Comparison of ENCODE assay signal across 8 cellular contexts in genomic region chr7:120941064-120941463, GRCh38. TPM values are rescaled to one million over a fixed set of nuclear protein-coding genes. Genes with fewer than 3 reads are reported as not detected.
DNase-seq lines count a peak whose midpoint lies in the region; ATAC-seq, FAIRE-seq and TF ChIP-seq lines count a peak whose summit lies in the region.

No MANE protein-coding gene starts in this region.

- no peaks in the 10 kb centered on the region for H3K79me2 ChIP-seq in GM12878 (ENCODE audit: control insufficient read depth, insufficient read depth, low read length)

- H3K4me3 ChIP-seq in GM12878 (no peak overlapping the region), prostate gland (no peak overlapping the region)

- TF ChIP-seq POLR2A in GM12878 (IDR thresholded peaks at IDR 0.05; ENCODE audit: low read depth, low read length) (no peak), prostate gland (IDR thresholded peaks at IDR 0.05) (no peak)

- FAIRE-seq in GM12878 (lab: Jason Lieb, UNC), result peak; percentile 81

- DNase-seq in GM12878 (ENCODE audit: low read depth, low spot score) (no peak), prostate gland (ENCODE audit: low spot score) (no peak), NCI-H510A (lab: John Stamatoyannopoulos, UW) (no peak), NCI-H510A treated with DMSO at 0.1 percent for 48 hours (lab: John Stamatoyannopoulos, UW) (no peak)

- WGBS in GM12878 (ENCODE audit: insufficient coverage, insufficient replicate concordance, low lambda C conversion rate, missing lambda C conversion rate), result 47% methylated on average over 1 of the region's 1 CpG
- WGBS in prostate gland, result 26% methylated on average over 1 of the region's 1 CpG

- H3K9me3 ChIP-seq in GM12878 (replicated peaks; ENCODE audit: control insufficient read depth, insufficient read depth, low read length) (no peaks in the 10 kb centered on the region), prostate gland (no peaks in the 10 kb centered on the region)

- H3K9ac ChIP-seq in GM12878 (ENCODE audit: control insufficient read depth, insufficient read depth, low read length), result no peak overlapping the region

- POLR2A ChIA-PET in GM12878 (lab: Charles Lee), result interaction anchor here (1.2 to 1.3 kb wide), 2 partner anchors 13 to 138 kb away, joined by 3 read pairs; no protein-coding TSS in a partner anchor

- no peak overlapping the region for H3K4me2 ChIP-seq in GM12878 (ENCODE audit: control insufficient read depth, insufficient read depth)

- no peak for TF ChIP-seq EP300 in GM12878 (IDR thresholded peaks at IDR 0.05; ENCODE audit: borderline replicate concordance in 1 of 2, control insufficient read depth in 1 of 2, low read depth in 2 of 2, low read length in 2 of 2)

- SMC1A ChIA-PET in GM12878 (lab: Charles Lee; ENCODE audit: uncharacterized antibody, unreplicated experiment), result interaction anchor here (0.6 to 4.5 kb wide), 13 partner anchors 9 to 241 kb away, joined by 3 to 45 read pairs (median 4); no protein-coding TSS in a partner anchor

- no peaks in the 10 kb centered on the region for H3K27me3 ChIP-seq in GM12878 (replicated peaks in 1 of 2; ENCODE audit: control insufficient read depth in 2 of 2, insufficient read depth in 2 of 2, low read length in 1 of 2)
- no peaks in the 10 kb centered on the region for H3K27me3 ChIP-seq in prostate gland (replicated peaks; ENCODE audit: insufficient read depth)

- H4K20me1 ChIP-seq in GM12878 (ENCODE audit: control insufficient read depth, insufficient read depth), result no peaks in the 10 kb centered on the region

- no TSS peak for BruUV-seq in GM12878 (replicated peaks; lab: Mats Ljungman, UMichigan)

- intact Hi-C loops in GM12878 (cut with micrococcal nuclease; ENCODE audit: unreplicated experiment), result loop anchor here (1.0 kb wide), 2 partner anchors 135 to 149 kb away; no protein-coding TSS in a partner anchor
- intact Hi-C loops in prostate gland (cut with DNase I), result loop anchor here (2.0 kb wide), 1 partner anchor 136 kb away; no protein-coding TSS in a partner anchor

- H3K36me3 ChIP-seq in GM12878 (ENCODE audit: control insufficient read depth in 2 of 2, insufficient read depth in 2 of 2, low read length in 1 of 2), result no peaks in the 10 kb centered on the region
- no peaks in the 10 kb centered on the region for H3K36me3 ChIP-seq in prostate gland

- RAD21 ChIA-PET in GM12878 (lab: Charles Lee; ENCODE audit: unreplicated experiment), result interaction anchor here (0.7 to 1.4 kb wide), 11 partner anchors 10 to 155 kb away, joined by 3 to 10 read pairs (median 3); partner anchors contain the start of gene ING3

- TF ChIP-seq RAD21 in GM12878 (IDR thresholded peaks at IDR 0.05; ENCODE audit: insufficient read depth, low read depth, low read length), result peak; percentile 48

- CTCF ChIA-PET in GM12878 (lab: Yijun Ruan, JAX), result interaction anchor here (0.8 to 5.2 kb wide), 21 partner anchors 9 to 211 kb away, joined by 3 to 78 read pairs (median 5); partner anchors contain the start of genes ING3 and TSPAN12

- H2AFZ ChIP-seq in GM12878 (ENCODE audit: control insufficient read depth, low read depth, low read length), result no peak overlapping the region; the same call in 1 of the 2 replicates

- no peak overlapping the region for H3K27ac ChIP-seq in GM12878 (ENCODE audit: control insufficient read depth, insufficient read depth)
- no peak overlapping the region for H3K27ac ChIP-seq in prostate gland

- peak; percentile 80 for ATAC-seq in GM18511 (IDR thresholded peaks at IDR 0.05; ENCODE audit: unreplicated experiment)
- ATAC-seq in HG03378 (IDR thresholded peaks at IDR 0.05; ENCODE audit: unreplicated experiment), result peak; percentile 72
- ATAC-seq in GM12878, result peak; percentile 84
- no peak for ATAC-seq in HG03442 (IDR thresholded peaks at IDR 0.05; ENCODE audit: unreplicated experiment)
- no peak for ATAC-seq in HG02642 (IDR thresholded peaks at IDR 0.05; ENCODE audit: poor library complexity, unreplicated experiment)

- in situ Hi-C loops in GM12878 (cut with MboI), result no loop called here

- TF ChIP-seq CTCF in GM12878 (IDR thresholded peaks at IDR 0.05 in 2 of 3, conservative IDR thresholded peaks at IDR 0.05 in 1 of 3; ENCODE audit: control insufficient read depth in 2 of 3, extremely low read depth in 1 of 3, insufficient read depth in 1 of 3, low read depth in 3 of 3, low read length in 3 of 3) (peak in 2 of 3 experiments; percentile 23 to 50; a peak in 2 of 6 replicates), prostate gland (IDR thresholded peaks at IDR 0.05) (peak in 3 of 4 experiments; percentile 24 to 57 (median 47))

- H3K4me1 ChIP-seq in GM12878 (ENCODE audit: control insufficient read depth, insufficient read depth, low read length) (no peaks in the 10 kb centered on the region), prostate gland (replicated peaks) (no peaks in the 10 kb centered on the region)

TF ChIP-seq in GM12878, 131 proteins besides CTCF, POLR2A, EP300 and RAD21:
- peak; percentile 47; the same call in 1 of the 2 replicates for TF ChIP-seq SMC3 (IDR thresholded peaks at IDR 0.05; ENCODE audit: borderline replicate concordance, low read length)
- TF ChIP-seq PKNOX1 (IDR thresholded peaks at IDR 0.05), result 0 out of 2 replicates have a peak, but pooled peaks have one; percentile 11
- TF ChIP-seq RCOR1 (conservative IDR thresholded peaks at IDR 0.05; ENCODE audit: low read depth, low read length), result no peak

RNA-seq across cellular contexts. Expression of gene ING3, which starts 9.5 kb away (rescaled TPM):
- total RNA-seq in GM12878 (2013; cell fraction: nucleolus; rRNA removed), result 47.7 and 58.3 TPM in 2 replicates
- 12.9 and 13.2 TPM in 2 replicates for total RNA-seq in GM12878 (2014; rRNA removed)
- total RNA-seq in GM12878 (2014; rRNA removed; fragmentation: Illumina TruSeq; extraction: Trizol), result 18.4 and 21.1 TPM in 2 replicates
- 15.2 and 15.5 TPM in 2 replicates for total RNA-seq in GM12878 (2021)
- 10.7 TPM for polyA plus RNA-seq in GM12878 (2011; ENCODE audit: low read depth)
- polyA plus RNA-seq in GM12878 (2011; rRNA removed), result 40.3 and 57.9 TPM in 2 replicates
- 12.5 and 13.1 TPM in 2 replicates for polyA plus RNA-seq in GM12878 (2011; cell fraction: cytosol; rRNA removed)
- 23.3 and 27.5 TPM in 2 replicates for polyA plus RNA-seq in GM12878 (2011; cell fraction: nucleus; rRNA removed)
- 15.1 and 15.7 TPM in 2 replicates for polyA plus RNA-seq in GM12878 (2012)
- 24.7 and 28.0 TPM in 2 replicates for polyA plus RNA-seq in GM12878 (2014; fragmentation: Illumina TruSeq; extraction: Trizol)
- polyA plus RNA-seq in GM12878 (2014; fragmentation: Nextera tagmentation; extraction: Ambion mirVana), result 10 to 100 TPM; 44.3 to 60.8 TPM
- 9.8 and 12.1 TPM in 2 replicates for polyA plus RNA-seq in GM12878 (2014; rRNA removed)
- 10 to 100 TPM; 33.0 to 41.1 TPM for polyA plus RNA-seq in GM12878 (2016; fragmentation: Nextera tagmentation; extraction: Ambion mirVana)
- polyA minus RNA-seq in GM12878 (2011; rRNA and poly(A)+ RNA removed), result 29.3 and 49.2 TPM in 2 replicates
- polyA minus RNA-seq in GM12878 (2011; cell fraction: cytosol; rRNA and poly(A)+ RNA removed), result 6.7 and 13.0 TPM in 2 replicates
- 26.7 and 28.2 TPM in 2 replicates for polyA minus RNA-seq in GM12878 (2011; cell fraction: nucleus; rRNA and poly(A)+ RNA removed)
- 10 to 100 TPM; 12.4 to 20.8 TPM for total RNA-seq in prostate gland

RNA-seq across cellular contexts. Expression of gene CPED1, which starts 47.4 kb away (rescaled TPM):
- total RNA-seq in GM12878 (2013; cell fraction: nucleolus; rRNA removed), result 0.20 and 0.38 TPM in 2 replicates
- total RNA-seq in GM12878 (2014; rRNA removed), result 0.05 and 0.11 TPM in 2 replicates
- total RNA-seq in GM12878 (2014; rRNA removed; fragmentation: Illumina TruSeq; extraction: Trizol), result not detected in 2 replicates
- total RNA-seq in GM12878 (2021), result 0.21 and 0.77 TPM in 2 replicates
- polyA plus RNA-seq in GM12878 (2011; ENCODE audit: low read depth), result not detected
- 0.04 and 0.10 TPM in 2 replicates for polyA plus RNA-seq in GM12878 (2011; rRNA removed)
- 0.12 TPM in 1 of 2 replicates, not detected in the other for polyA plus RNA-seq in GM12878 (2011; cell fraction: cytosol; rRNA removed)
- 0.03 and 0.06 TPM in 2 replicates for polyA plus RNA-seq in GM12878 (2011; cell fraction: nucleus; rRNA removed)
- polyA plus RNA-seq in GM12878 (2012), result 0.06 TPM in 1 of 2 replicates, not detected in the other
- polyA plus RNA-seq in GM12878 (2014; fragmentation: Illumina TruSeq; extraction: Trizol), result 0.01 TPM in 1 of 2 replicates, not detected in the other
- polyA plus RNA-seq in GM12878 (2014; fragmentation: Nextera tagmentation; extraction: Ambion mirVana), result under 1 TPM; 0.02 to 0.05 TPM
- 0.40 TPM in 1 of 2 replicates, not detected in the other for polyA plus RNA-seq in GM12878 (2014; rRNA removed)
- polyA plus RNA-seq in GM12878 (2016; fragmentation: Nextera tagmentation; extraction: Ambion mirVana), result under 1 TPM; 0.05 to 0.19 TPM
- polyA minus RNA-seq in GM12878 (2011; rRNA and poly(A)+ RNA removed), result 0.15 and 0.31 TPM in 2 replicates
- not detected in 2 replicates for polyA minus RNA-seq in GM12878 (2011; cell fraction: cytosol; rRNA and poly(A)+ RNA removed)
- 0.29 and 0.36 TPM in 2 replicates for polyA minus RNA-seq in GM12878 (2011; cell fraction: nucleus; rRNA and poly(A)+ RNA removed)
- 10 to 100 TPM; 10.7 to 23.3 TPM for total RNA-seq in prostate gland

Comparison
In these comparisons a context has a peak if more than half of its experiments do, and no peak if none do; other contexts are left out.
1. ATAC-seq: peak in GM18511 (single experiment), HG03378 (single experiment) and GM12878 (single experiment); none in HG03442 (single experiment) and HG02642 (single experiment).
2. RNA of gene CPED1, which starts 47.4 kb away (total RNA-seq): 10.7 to 23.3 TPM in prostate gland; 0.05 to 0.77 TPM in GM12878; every median in the first group is over 4 times any median in the second.